ENCODE assay signal across 13 cellular contexts in the genomic region with DNA sequence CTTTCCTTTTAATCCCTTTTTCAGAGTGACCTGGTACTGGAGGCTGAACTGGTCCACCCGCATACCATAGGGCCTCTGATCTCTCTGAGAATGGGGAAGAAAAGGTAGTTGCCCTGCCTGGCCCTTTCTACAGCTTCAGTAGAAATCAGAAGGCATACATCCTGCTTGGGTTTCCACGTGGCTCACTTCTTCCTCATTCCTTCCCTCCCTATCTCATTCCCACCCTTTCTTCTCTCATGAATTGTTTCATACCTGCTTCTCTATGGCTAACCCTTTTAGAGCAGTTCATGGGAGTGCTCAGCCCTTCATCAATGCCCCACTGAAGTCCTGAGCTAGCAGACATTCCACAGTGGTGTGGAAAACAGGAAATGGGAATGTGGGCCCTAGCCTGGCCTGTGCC. TPM values are rescaled to one million over a fixed set of nuclear protein-coding genes. Genes with fewer than 3 reads are reported as not detected.
DNase-seq lines count a peak whose midpoint lies in the region; ATAC-seq and TF ChIP-seq lines count a peak whose summit lies in the region.
"Had no signal": no experiment of that assay in that cellular context is flagged by ENCODE, and none has a peak within 500 bp of the region (broad histone marks: within the 10 kb centered on the region; RNA-seq: fewer than 3 reads in every experiment).

No MANE protein-coding gene starts in this region.

- H3K36me3 Mint-ChIP-seq in Calu3 (ENCODE audit: insufficient read depth, unreplicated experiment) (peaks cover 33% of the 10 kb centered on the region), nephron (ENCODE audit: low read depth) (peaks cover 5% of the 10 kb centered on the region)

- ATAC-seq in HG02884 (IDR thresholded peaks at IDR 0.05; ENCODE audit: unreplicated experiment) = no peak
- no peak for ATAC-seq in GM21360 (IDR thresholded peaks at IDR 0.05; ENCODE audit: unreplicated experiment)
- ATAC-seq: activated CD8-positive, alpha-beta T cell treated with anti-CD3 and anti-CD28 coated beads for 36 hours; activated T-helper 17 cell treated with anti-CD3 and anti-CD28 coated beads, Interleukin-2, amount 50 U/mL, for 72 hours had no signal

- intact Hi-C loops in Calu3 (cut with micrococcal nuclease; ENCODE audit: unreplicated experiment) = no loop called here

- H3K27ac ChIP-seq in epithelial cell of prostate = peak overlapping the region; percentile 98

- H3K27ac Mint-ChIP-seq in Calu3 (ENCODE audit: unreplicated experiment) (peak overlapping the region; percentile 82), nephron (peak overlapping the region; percentile 95 to 96 (median 96))
- H3K27ac Mint-ChIP-seq: activated CD8-positive, alpha-beta T cell treated with anti-CD3 and anti-CD28 coated beads for 36 hours; activated T-helper 17 cell treated with anti-CD3 and anti-CD28 coated beads, Interleukin-2, amount 50 U/mL, for 72 hours had no signal

- no TSS peak for BruUV-seq in Calu3 (replicated peaks; lab: Mats Ljungman, UMichigan)

- DNase-seq in Calu3 (peak; percentile 61), NCI-H226 (peak; percentile 74), epithelial cell of prostate (ENCODE audit: low read depth, low spot score) (no peak), GM19238 (ENCODE audit: insufficient read length, low spot score) (no peak)
- no peak for DNase-seq in activated naive CD4-positive, alpha-beta T cell treated with anti-CD3 and anti-CD28 coated beads, Interleukin-2, amount 50 U/mL, for 16 hours
- DNase-seq: activated CD8-positive, alpha-beta T cell treated with anti-CD3 and anti-CD28 coated beads for 36 hours; aorta; HCEC 1CT; posterior cingulate gyrus had no signal

- H3K4me1 Mint-ChIP-seq in Calu3 (ENCODE audit: low read depth, unreplicated experiment) (peaks cover 67% of the 10 kb centered on the region), nephron (peaks cover 71% of the 10 kb centered on the region)
- H3K4me1 Mint-ChIP-seq: activated T-helper 17 cell treated with anti-CD3 and anti-CD28 coated beads, Interleukin-2, amount 50 U/mL, for 72 hours had no signal

- TF ChIP-seq CTCF in Calu3 (IDR thresholded peaks at IDR 0.05; ENCODE audit: unreplicated experiment) (no peak), nephron (IDR thresholded peaks at IDR 0.05; ENCODE audit: unreplicated experiment in 3 of 3) (no peak)

- CTCF ChIA-PET in Calu3 (lab: Charles Lee) = interaction anchor here (1.2 kb wide), 1 partner anchor 9 kb away, joined by 3 read pairs; no protein-coding TSS in a partner anchor

- H3K4me3 Mint-ChIP-seq in Calu3 (ENCODE audit: low read depth, unreplicated experiment) = no peak overlapping the region
- no peak overlapping the region for H3K4me3 Mint-ChIP-seq in nephron
- H3K4me3 Mint-ChIP-seq: activated CD8-positive, alpha-beta T cell treated with anti-CD3 and anti-CD28 coated beads for 36 hours; activated T-helper 17 cell treated with anti-CD3 and anti-CD28 coated beads, Interleukin-2, amount 50 U/mL, for 72 hours had no signal

- H3K27me3 Mint-ChIP-seq in Calu3 (ENCODE audit: unreplicated experiment) (no peaks in the 10 kb centered on the region), nephron (ENCODE audit: low read depth) (no peaks in the 10 kb centered on the region)
- H3K27me3 Mint-ChIP-seq: activated CD8-positive, alpha-beta T cell treated with anti-CD3 and anti-CD28 coated beads for 36 hours; activated T-helper 17 cell treated with anti-CD3 and anti-CD28 coated beads, Interleukin-2, amount 50 U/mL, for 72 hours had no signal

- H3K9me3 Mint-ChIP-seq in Calu3 (ENCODE audit: low read depth, unreplicated experiment) = no peaks in the 10 kb centered on the region
- H3K9me3 Mint-ChIP-seq in nephron = no peaks in the 10 kb centered on the region
- H3K9me3 Mint-ChIP-seq: activated CD8-positive, alpha-beta T cell treated with anti-CD3 and anti-CD28 coated beads for 36 hours; activated T-helper 17 cell treated with anti-CD3 and anti-CD28 coated beads, Interleukin-2, amount 50 U/mL, for 72 hours had no signal

RNA-seq across cellular contexts. Expression of gene TRIM16, which starts 28.9 kb away (rescaled TPM):
- total RNA-seq in Calu3 (2022) = 53.2 and 56.1 TPM in 2 replicates

RNA-seq across cellular contexts. Expression of gene FBXW10B, which starts 35.7 kb away (rescaled TPM):
- total RNA-seq in Calu3 (2022) = 8.1 and 12.6 TPM in 2 replicates

RNA-seq across cellular contexts. Expression of gene ZNF286A, which starts 44.4 kb away (rescaled TPM):
- 15.3 and 22.3 TPM in 2 replicates for total RNA-seq in Calu3 (2022)

Comparison
In these comparisons a context has a peak if more than half of its experiments do, and no peak if none do; other contexts are left out.
1. DNase-seq: peak in Calu3 (single experiment) and NCI-H226 (single experiment); none in epithelial cell of prostate (single experiment), GM19238 (single experiment) and activated naive CD4-positive, alpha-beta T cell treated with anti-CD3 and anti-CD28 coated beads, Interleukin-2, amount 50 U/mL, for 16 hours (single experiment).